Comparison of ENCODE assay signal across 25 cellular contexts in genomic region chr4:2194556-2194955, GRCh38.
"Had no signal": no experiment of that assay in that cellular context is flagged by ENCODE, and none has a peak within 500 bp of the region (broad histone marks: within the 10 kb centered on the region; RNA-seq: fewer than 3 reads in every experiment).

No MANE protein-coding gene starts in this region.

- H3K9me3 ChIP-seq: left ventricle myocardium inferior, lower lobe of right lung, pancreas, right lobe of liver, spleen, testis, tibial nerve, upper lobe of right lung, vagina had no signal

- H3K27me3 ChIP-seq: heart left ventricle, pancreas, right lobe of liver, spleen, testis, tibial nerve, upper lobe of right lung, vagina had no signal

- H3K4me1 ChIP-seq: heart left ventricle, left ventricle myocardium inferior, lower lobe of right lung, pancreas, right lobe of liver, spleen, testis, tibial nerve, upper lobe of right lung, vagina had no signal

- H3K4me3 Mint-ChIP-seq: memory B cell; naive B cell; nephron; stimulated activated memory B cell treated with anti-CD40 and anti-IgM and Interleukin-4, amounts not matched to agents 10 μg/mL and 1 μg/mL and 100 μg/mL, for 72 hours; stimulated activated naive CD8-positive, alpha-beta T cell treated with anti-CD3 and anti-CD28 coated beads, Interleukin-15, Interleukin-2, amounts not matched to agents 100 ng/mL and 50 ng/mL, for 24 hours had no signal

- H3K27ac Mint-ChIP-seq: memory B cell; naive B cell; nephron; progenitor cell of endocrine pancreas; stimulated activated memory B cell treated with anti-CD40 and anti-IgM and Interleukin-4, amounts not matched to agents 10 μg/mL and 1 μg/mL and 100 μg/mL, for 72 hours; stimulated activated naive CD8-positive, alpha-beta T cell treated with anti-CD3 and anti-CD28 coated beads, Interleukin-15, Interleukin-2, amounts not matched to agents 100 ng/mL and 50 ng/mL, for 24 hours had no signal

- H3K27me3 Mint-ChIP-seq: memory B cell; naive B cell; progenitor cell of endocrine pancreas; stimulated activated memory B cell treated with anti-CD40 and anti-IgM and Interleukin-4, amounts not matched to agents 10 μg/mL and 1 μg/mL and 100 μg/mL, for 72 hours; stimulated activated naive CD8-positive, alpha-beta T cell treated with anti-CD3 and anti-CD28 coated beads, Interleukin-15, Interleukin-2, amounts not matched to agents 100 ng/mL and 50 ng/mL, for 24 hours had no signal

- H3K4me3 ChIP-seq: heart left ventricle, left ventricle myocardium inferior, lower lobe of right lung, pancreas, right lobe of liver, spleen, testis, tibial nerve, upper lobe of right lung, vagina had no signal

- H3K9me3 Mint-ChIP-seq: memory B cell; naive B cell; stimulated activated memory B cell treated with anti-CD40 and anti-IgM and Interleukin-4, amounts not matched to agents 10 μg/mL and 1 μg/mL and 100 μg/mL, for 72 hours; stimulated activated naive CD8-positive, alpha-beta T cell treated with anti-CD3 and anti-CD28 coated beads, Interleukin-15, Interleukin-2, amounts not matched to agents 100 ng/mL and 50 ng/mL, for 24 hours had no signal

- ATAC-seq: heart left ventricle; left cardiac atrium; lower lobe of right lung; pancreas; right lobe of liver; stimulated activated memory B cell treated with anti-CD40 and anti-IgM and Interleukin-4, amounts not matched to agents 10 μg/mL and 1 μg/mL and 100 μg/mL, for 72 hours; upper lobe of right lung had no signal

- H3K4me1 Mint-ChIP-seq: memory B cell; naive B cell; nephron; stimulated activated memory B cell treated with anti-CD40 and anti-IgM and Interleukin-4, amounts not matched to agents 10 μg/mL and 1 μg/mL and 100 μg/mL, for 72 hours had no signal

- DNase-seq: dermis blood vessel endothelial cell; erythroblast; heart left ventricle; hypothalamus; left cardiac atrium; left ventricle myocardium inferior; lower lobe of right lung; midbrain; naive B cell; occipital lobe; pancreas; right lobe of liver; spleen; stimulated activated CD4-positive, alpha-beta T cell treated with anti-CD3 and anti-CD28 coated beads, Interleukin-15, amount 100 ng/mL, for 24 hours; stimulated activated CD4-positive, alpha-beta T cell treated with anti-CD3 and anti-CD28 coated beads, Interleukin-1b, Interleukin-23, amount 100 ng/mL, for 48 hours; stimulated activated CD4-positive, alpha-beta T cell treated with anti-CD3 and anti-CD28 coated beads, Interleukin-4, amount 100 ng/mL, for 24 hours; testis; upper lobe of right lung had no signal

- H3K27ac ChIP-seq: heart left ventricle, left ventricle myocardium inferior, lower lobe of right lung, pancreas, right lobe of liver, spleen, testis, tibial nerve, upper lobe of right lung, vagina had no signal

- H3K36me3 ChIP-seq: lower lobe of right lung, pancreas, upper lobe of right lung, vagina had no signal
